Comparison of ENCODE assay signal across 11 cellular contexts in genomic region chr5:88825782-88826110, GRCh38. TPM values are rescaled to one million over a fixed set of nuclear protein-coding genes. Genes with fewer than 3 reads are reported as not detected.
A peak's percentile ranks its signal among the peaks of the same experiment; 100 is the strongest.
DNase-seq lines count a peak whose midpoint lies in the region; FAIRE-seq and TF ChIP-seq lines count a peak whose summit lies in the region.
"Had no signal": no experiment of that assay in that cellular context is flagged by ENCODE, and none has a peak within 500 bp of the region (broad histone marks: within the 10 kb centered on the region; RNA-seq: fewer than 3 reads in every experiment).

No MANE protein-coding gene starts in this region.

- FAIRE-seq in kidney (lab: Jason Lieb, UNC) = no peak

- H3K4me1 ChIP-seq in adrenal gland (replicated peaks in 1 of 2) (peaks cover 45 to 74% of the 10 kb centered on the region in 2 donors), kidney (ENCODE audit: control insufficient read depth in 1 of 2, insufficient read depth in 1 of 2, low read depth in 1 of 2, low read length in 2 of 2) (peaks cover 2 to 4% of the 10 kb centered on the region in 2 donors), testis (peaks cover 23% of the 10 kb centered on the region)

- WGBS in adrenal gland, 4 donors = 14 to 35% (median 29%) methylated on average over 3 of the region's 3 CpGs
- 68 to 73% methylated on average over 3 of the region's 3 CpGs for WGBS in testis, 2 donors

- H3K27me3 Mint-ChIP-seq in IgD-negative memory B cell = no peaks in the 10 kb centered on the region

- TF ChIP-seq POLR2A in adrenal gland (IDR thresholded peaks at IDR 0.05) (peak in 1 of 2 donors; percentile 29), testis (IDR thresholded peaks at IDR 0.05) (no peak)

- H3K9ac ChIP-seq in kidney (ENCODE audit: low read length in 2 of 2) = peak overlapping the region in 1 of 2 donors; percentile 30

- DNase-seq in adrenal gland (peak; percentile 46 to 77 (median 72)), kidney (no peak), testis (no peak), DMS114 treated with DMSO at 0.1 percent for 48 hours (lab: John Stamatoyannopoulos, UW; ENCODE audit: unreplicated experiment) (no peak), SK-N-DZ (ENCODE audit: low spot score) (no peak), SIG-M5 (lab: John Stamatoyannopoulos, UW) (no peak)
- DNase-seq: DMS79, NCI-H2171 treated with DMSO at 0.1 percent for 48 hours, retina had no signal

- H3K27ac ChIP-seq in adrenal gland (peak overlapping the region; percentile 24 to 92 (median 79)), kidney (ENCODE audit: low read depth in 2 of 2, low read length in 2 of 2) (peak overlapping the region; percentile 45 to 68), testis (peak overlapping the region; percentile 40 to 79)

- H3K27ac Mint-ChIP-seq in IgD-negative memory B cell = peak overlapping the region; percentile 84 to 99 (median 92)
- H3K27ac Mint-ChIP-seq: T-helper 1 cell treated with Interleukin-12 subunit alpha and Interleukin-12 subunit beta and Interleukin-4 antibody, amounts not matched to agents 30 μg/mL and 1 μg/mL, for 36 hours had no signal

- H3K36me3 Mint-ChIP-seq in IgD-negative memory B cell = peaks cover 16% of the 10 kb centered on the region

- H3K9me3 Mint-ChIP-seq in IgD-negative memory B cell = no peaks in the 10 kb centered on the region
- H3K9me3 Mint-ChIP-seq: T-helper 1 cell treated with Interleukin-12 subunit alpha and Interleukin-12 subunit beta and Interleukin-4 antibody, amounts not matched to agents 30 μg/mL and 1 μg/mL, for 36 hours had no signal

- H3K4me1 Mint-ChIP-seq in IgD-negative memory B cell = peaks cover 27 to 55% (median 30%) of the 10 kb centered on the region in 3 donors

- H3K4me3 ChIP-seq in adrenal gland (peak overlapping the region in 1 of 4 donors; percentile 46), kidney (ENCODE audit: low read length in 2 of 2) (no peak overlapping the region), testis (no peak overlapping the region)

- H3K4me3 Mint-ChIP-seq in IgD-negative memory B cell = peak overlapping the region; percentile 65 to 97 (median 86)
- H3K4me3 Mint-ChIP-seq: T-helper 1 cell treated with Interleukin-12 subunit alpha and Interleukin-12 subunit beta and Interleukin-4 antibody, amounts not matched to agents 30 μg/mL and 1 μg/mL, for 36 hours had no signal

- intact Hi-C loops in adrenal gland (cut with DNase I) = no loop called here
- intact Hi-C loops in kidney (cut with DNase I) = no loop called here
- intact Hi-C loops in testis (cut with DNase I; ENCODE audit: low total_unique reads) = no loop called here

- TF ChIP-seq CTCF in adrenal gland (IDR thresholded peaks at IDR 0.05) (no peak), kidney (IDR thresholded peaks at IDR 0.05; ENCODE audit: borderline replicate concordance, extremely low read depth, insufficient read depth) (no peak), testis (IDR thresholded peaks at IDR 0.05) (no peak)

- no peaks in the 10 kb centered on the region for H3K9me3 ChIP-seq in adrenal gland (replicated peaks in 1 of 3)
- H3K9me3 ChIP-seq in kidney (ENCODE audit: control insufficient read depth in 1 of 2, low read length in 2 of 2) = no peaks in the 10 kb centered on the region
- H3K9me3 ChIP-seq in testis = no peaks in the 10 kb centered on the region

- H3K36me3 ChIP-seq in adrenal gland (replicated peaks in 1 of 2) (peaks cover 0 to 20% of the 10 kb centered on the region in 2 donors), kidney (ENCODE audit: control insufficient read depth in 1 of 2, insufficient read depth in 2 of 2, low read length in 2 of 2) (no peaks in the 10 kb centered on the region), testis (ENCODE audit: low read depth, missing control alignments) (no peaks in the 10 kb centered on the region)

- no peaks in the 10 kb centered on the region for H3K27me3 ChIP-seq in adrenal gland
- H3K27me3 ChIP-seq in testis = no peaks in the 10 kb centered on the region

RNA-seq across cellular contexts. Expression of gene MEF2C, which starts 57.2 kb away (rescaled TPM):
- 238 TPM for polyA plus RNA-seq in IgD-negative memory B cell
- total RNA-seq in adrenal gland = 100 to 1,000 TPM in 2 of 8 donors, 10 to 100 TPM in 6; 43.6 to 172 (median 79.4) TPM
- 10 to 100 TPM; 26.8 to 63.7 (median 36.4) TPM for polyA plus RNA-seq in adrenal gland
- total RNA-seq in kidney = 75.4 TPM
- polyA plus RNA-seq in kidney (ENCODE audit: insufficient read depth, low read depth, low replicate concordance) = 5.3 TPM
- 10 to 100 TPM; 19.9 to 53.1 TPM for total RNA-seq in testis
- polyA plus RNA-seq in testis (ENCODE audit: insufficient read depth, low read depth, low replicate concordance) = 18.3 TPM
- polyA plus RNA-seq in SK-N-DZ (2014; cell fraction: cytosol; rRNA removed) = not detected in 2 replicates
- polyA plus RNA-seq in SK-N-DZ (2014; cell fraction: nucleus; rRNA removed) = not detected in 2 replicates

Comparison
In these comparisons a context has a peak if more than half of its experiments do, and no peak if none do; other contexts are left out.
1. DNase-seq: peak in adrenal gland (7 of 7); none in kidney (single experiment), testis (single experiment), DMS114 treated with DMSO at 0.1 percent for 48 hours (single experiment), SK-N-DZ (single experiment) and SIG-M5 (single experiment).
2. Peak in every context shown above with its lines, with median percentiles within 50 percentile points of each other: H3K27ac ChIP-seq.